Comparison of ENCODE assay signal across 6 cellular contexts in genomic region chr9:35756275-35756742, GRCh38. TPM values are rescaled to one million over a fixed set of nuclear protein-coding genes. Genes with fewer than 3 reads are reported as not detected.
DNase-seq lines count a peak whose midpoint lies in the region; ATAC-seq lines count a peak whose summit lies in the region.

No MANE protein-coding gene starts in this region.

- no peaks in the 10 kb centered on the region for H3K27me3 ChIP-seq in subcutaneous abdominal adipose tissue (ENCODE audit: control insufficient read depth in 5 of 5, insufficient read depth in 4 of 5, low read length in 5 of 5)

- H3K4me3 Mint-ChIP-seq in immature natural killer cell = peak overlapping the region; percentile 97 to 100 (median 99)

- peak overlapping the region in 2 of 5 donors; percentile 50 to 58 for H3K9ac ChIP-seq in subcutaneous abdominal adipose tissue (ENCODE audit: low read length in 5 of 5)

- DNase-seq in activated T-cell treated with anti-CD3 and anti-CD28 coated beads for 48 hours (ENCODE audit: low read depth) (peak; percentile 76), immature natural killer cell (no peak), Kasumi-1 (lab: John Stamatoyannopoulos, UW) (no peak), COR-L47 (lab: John Stamatoyannopoulos, UW) (no peak)

- H3K36me3 Mint-ChIP-seq in immature natural killer cell = peaks cover 7 to 27% (median 12%) of the 10 kb centered on the region in 3 donors

- H3K4me1 ChIP-seq in subcutaneous abdominal adipose tissue (ENCODE audit: control insufficient read depth in 5 of 5, insufficient read depth in 5 of 5, low read length in 5 of 5) = peaks cover 5 to 39% (median 32%) of the 10 kb centered on the region in 5 donors

- H3K4me1 Mint-ChIP-seq in immature natural killer cell = peaks cover 34 to 45% of the 10 kb centered on the region in 2 donors

- peak; percentile 52 for ATAC-seq in HG02571 (IDR thresholded peaks at IDR 0.05; ENCODE audit: unreplicated experiment)

- peak overlapping the region; percentile 95 for H3K27ac ChIP-seq in subcutaneous abdominal adipose tissue (ENCODE audit: low read depth, low read length)

- H3K27ac Mint-ChIP-seq in immature natural killer cell = peak overlapping the region; percentile 63 to 98 (median 95)

- peak overlapping the region; percentile 42 to 66 (median 59) for H3K4me3 ChIP-seq in subcutaneous abdominal adipose tissue (ENCODE audit: low read depth in 1 of 5, low read length in 5 of 5)

- no peaks in the 10 kb centered on the region for H3K9me3 ChIP-seq in subcutaneous abdominal adipose tissue (ENCODE audit: control insufficient read depth in 5 of 5, low read length in 5 of 5)

- H3K9me3 Mint-ChIP-seq in immature natural killer cell = no peaks in the 10 kb centered on the region

- peaks cover 0 to 5% (median 2%) of the 10 kb centered on the region in 3 donors for H3K27me3 Mint-ChIP-seq in immature natural killer cell (ENCODE audit: low read depth in 3 of 3)

- peaks cover 8 to 39% (median 33%) of the 10 kb centered on the region in 5 donors for H3K36me3 ChIP-seq in subcutaneous abdominal adipose tissue (ENCODE audit: control insufficient read depth in 5 of 5, insufficient read depth in 5 of 5, low read length in 5 of 5)

RNA-seq across cellular contexts. Expression of gene MSMP, which starts 2.2 kb away (rescaled TPM):
- polyA plus RNA-seq in immature natural killer cell = 1 to 10 TPM in 1 of 3 donors, not detected in 2; 1.3 TPM

RNA-seq across cellular contexts. Expression of gene RGP1, which starts 7.2 kb away (rescaled TPM):
- polyA plus RNA-seq in immature natural killer cell = 10 to 100 TPM in 1 of 3 donors, 1 to 10 TPM in 2; 5.4 to 10.6 (median 8.2) TPM

RNA-seq across cellular contexts. Expression of gene GBA2, which starts 7.3 kb away (rescaled TPM):
- polyA plus RNA-seq in immature natural killer cell = 10 to 100 TPM; 20.3 to 43.3 (median 37.4) TPM

RNA-seq across cellular contexts. Expression of gene CREB3, which starts 23.8 kb away (rescaled TPM):
- 10 to 100 TPM; 47.8 to 59.3 (median 50.0) TPM for polyA plus RNA-seq in immature natural killer cell

RNA-seq across cellular contexts. Expression of gene TLN1, which starts 24.3 kb away (rescaled TPM):
- 100 to 1,000 TPM in 1 of 3 donors, 10 to 100 TPM in 2; 21.4 to 260 (median 61.5) TPM for polyA plus RNA-seq in immature natural killer cell
